Comparison of ENCODE assay signal across 26 cellular contexts in genomic region chr7:125147047-125147446, GRCh38.
"Had no signal": no experiment of that assay in that cellular context is flagged by ENCODE, and none has a peak within 500 bp of the region (broad histone marks: within the 10 kb centered on the region; RNA-seq: fewer than 3 reads in every experiment).

No MANE protein-coding gene starts in this region.

- H3K4me1 ChIP-seq: neural progenitor cell, parathyroid adenoma, psoas muscle, sigmoid colon, stomach, thyroid gland, tibial nerve, upper lobe of left lung, vagina had no signal

- DNase-seq: nephron progenitor cell; occipital lobe; ovary; posterior cingulate gyrus; psoas muscle; right cardiac atrium; right lobe of liver; sigmoid colon; small intestine; stimulated activated CD4-positive, alpha-beta T cell treated with anti-CD3 and anti-CD28 coated beads, Interleukin-15, amount 100 ng/mL, for 24 hours; stimulated activated CD4-positive, alpha-beta T cell treated with anti-CD3 and anti-CD28 coated beads, Interleukin-2, amount 100 ng/mL, for 24 hours; stimulated activated CD4-positive, alpha-beta T cell treated with anti-CD3 and anti-CD28 coated beads, Interleukin-2, amount 100 ng/mL, for 48 hours; stimulated activated CD4-positive, alpha-beta T cell treated with anti-CD3 and anti-CD28 coated beads, Interleukin-4, amount 100 ng/mL, for 24 hours; stimulated activated naive B cell treated with anti-CD40 and anti-IgM and Interleukin-4, amounts not matched to agents 10 μg/mL and 1 μg/mL and 100 μg/mL, for 72 hours; stimulated activated naive CD4-positive, alpha-beta T cell treated with Interleukin-2 at 50 U/mL for 16 hours; stomach; thyroid gland; trophoblast cell; upper lobe of left lung had no signal

- H3K27me3 ChIP-seq: neural progenitor cell, ovary, right lobe of liver, sigmoid colon, stomach, thyroid gland, tibial nerve, upper lobe of left lung, vagina had no signal

- H2AFZ ChIP-seq: neural progenitor cell, parathyroid adenoma had no signal

- H3K4me3 ChIP-seq: neural progenitor cell, ovary, psoas muscle, right lobe of liver, sigmoid colon, stomach, thoracic aorta, thyroid gland, tibial nerve, upper lobe of left lung, vagina had no signal

- ATAC-seq: natural killer cell treated with Interleukin-12 subunit alpha and Interleukin-12 subunit beta and Interleukin-15 and Interleukin-18, amount 100 ng/mL, for 72 hours; psoas muscle; right cardiac atrium; right lobe of liver; stimulated activated effector memory CD8-positive, alpha-beta T cell treated with anti-CD3 and anti-CD28 coated beads, Interleukin-12 subunit alpha, Interleukin-12 subunit beta, amount 100 ng/mL, for 72 hours; stimulated activated naive B cell treated with anti-CD40 and anti-IgM and Interleukin-4, amounts not matched to agents 10 μg/mL and 1 μg/mL and 100 μg/mL, for 72 hours had no signal

- H3K36me3 ChIP-seq: neural progenitor cell, ovary, right lobe of liver, sigmoid colon, stomach, thoracic aorta, thyroid gland, tibial nerve, upper lobe of left lung, vagina had no signal

- H3K9me3 ChIP-seq: ovary, psoas muscle, right lobe of liver, sigmoid colon, stomach, thoracic aorta, thyroid gland, tibial nerve, upper lobe of left lung, vagina had no signal

- H3K4me2 ChIP-seq: neural progenitor cell had no signal

- H3K27ac ChIP-seq: neural progenitor cell, ovary, parathyroid adenoma, psoas muscle, right lobe of liver, sigmoid colon, stomach, thoracic aorta, thyroid gland, tibial nerve, upper lobe of left lung, vagina had no signal

- H3K79me2 ChIP-seq: parathyroid adenoma had no signal

- H3K9ac ChIP-seq: neural progenitor cell, parathyroid adenoma had no signal
